12 cellular contexts compared by ENCODE assay signal in genomic region chr13:112726018-112726767, GRCh38. TPM values are rescaled to one million over a fixed set of nuclear protein-coding genes. Genes with fewer than 3 reads are reported as not detected.
A peak's percentile ranks its signal among the peaks of the same experiment; 100 is the strongest.
DNase-seq lines count a peak whose midpoint lies in the region; ATAC-seq and TF ChIP-seq lines count a peak whose summit lies in the region.
"Had no signal": no experiment of that assay in that cellular context is flagged by ENCODE, and none has a peak within 500 bp of the region (broad histone marks: within the 10 kb centered on the region; RNA-seq: fewer than 3 reads in every experiment).

No MANE protein-coding gene starts in this region.

- H3K79me1 ChIP-seq in H9 (ENCODE audit: insufficient read depth, low read depth, low read length, poor library complexity, severe bottlenecking), result no peaks in the 10 kb centered on the region

- no peak overlapping the region for H2BK120ac ChIP-seq in H9 (ENCODE audit: low read depth, low read length, poor library complexity, severe bottlenecking)

- H3K4me3 Mint-ChIP-seq in H9, result no peak overlapping the region
- H3K4me3 Mint-ChIP-seq in activated T-helper 17 cell treated with anti-CD3 and anti-CD28 coated beads, Interleukin-2, amount 50 U/mL, for 72 hours, result peak overlapping the region; percentile 40
- no peak overlapping the region for H3K4me3 Mint-ChIP-seq in neural progenitor cell

- H3K4me1 Mint-ChIP-seq in H9, result peaks cover 65 to 74% of the 10 kb centered on the region in 2 experiments
- peaks cover 26% of the 10 kb centered on the region for H3K4me1 Mint-ChIP-seq in activated T-helper 17 cell treated with anti-CD3 and anti-CD28 coated beads, Interleukin-2, amount 50 U/mL, for 72 hours
- peaks cover 36% of the 10 kb centered on the region for H3K4me1 Mint-ChIP-seq in neural progenitor cell

- no peak overlapping the region for H4K91ac ChIP-seq in H9 (ENCODE audit: insufficient read length, low read depth, low read length)

- H3K9ac ChIP-seq in H9 (ENCODE audit: extremely low read depth, insufficient read length, low read length) (no peak overlapping the region), neural progenitor cell (no peak overlapping the region)

- no peak for ATAC-seq in activated T-helper 17 cell treated with anti-CD3 and anti-CD28 coated beads, Interleukin-2, amount 50 U/mL, for 72 hours (replicated peaks)
- ATAC-seq in HG02623 (IDR thresholded peaks at IDR 0.05; ENCODE audit: unreplicated experiment), result no peak

- DNase-seq in NCI-H2227 (lab: John Stamatoyannopoulos, UW; ENCODE audit: unreplicated experiment) (peak; percentile 10), NCI-H2227 treated with DMSO at 0.1 percent for 48 hours (lab: John Stamatoyannopoulos, UW) (no peak), H9 (peak; percentile 28), neural progenitor cell (ENCODE audit: low spot score) (no peak), inferior parietal cortex (ENCODE audit: extremely low spot score) (no peak), hepatic stellate cell (ENCODE audit: low spot score) (no peak)
- DNase-seq: activated gamma-delta T cell treated with Interleukin-2 at 50 U/mL for 16 hours; kidney glomerular epithelial cell; NCI-H1930; stimulated activated CD8-positive, alpha-beta memory T cell treated with anti-CD3 and anti-CD28 coated beads, Interleukin-4, amount 100 ng/mL, for 48 hours had no signal

- H3F3A ChIP-seq in neural progenitor cell (ENCODE audit: low read depth), result peaks cover 6% of the 10 kb centered on the region

- H3K4me1 ChIP-seq in H9 (ENCODE audit: insufficient read depth, low read length), result peaks cover 8% of the 10 kb centered on the region; the same call in 1 of the 2 replicates
- peaks cover 23% of the 10 kb centered on the region for H3K4me1 ChIP-seq in neural progenitor cell

- H3K9me3 ChIP-seq in H9 (ENCODE audit: control insufficient read depth, low read depth, low read length) (no peaks in the 10 kb centered on the region), neural progenitor cell (ENCODE audit: low read depth) (no peaks in the 10 kb centered on the region)

- H2BK15ac ChIP-seq in H9 (ENCODE audit: low read depth, low read length), result no peak overlapping the region

- H4K5ac ChIP-seq in H9 (ENCODE audit: insufficient read length, low read depth, low read length), result no peak overlapping the region

- no peak overlapping the region for H2AFZ ChIP-seq in H9 (ENCODE audit: low read length)
- H2AFZ ChIP-seq in neural progenitor cell (replicated peaks), result no peak overlapping the region

- peak overlapping the region; percentile 87 to 92 (median 90); a peak in 5 of 7 replicates for H3K27ac Mint-ChIP-seq in H9
- H3K27ac Mint-ChIP-seq in activated T-helper 17 cell treated with anti-CD3 and anti-CD28 coated beads, Interleukin-2, amount 50 U/mL, for 72 hours, result peak overlapping the region; percentile 79
- H3K27ac Mint-ChIP-seq in neural progenitor cell, result no peak overlapping the region

- no peak overlapping the region for H3T11ph ChIP-seq in H9 (ENCODE audit: low read length)

- H3K27ac ChIP-seq in H9 (ENCODE audit: insufficient read length, low read depth, low read length), result no peak overlapping the region
- H3K27ac ChIP-seq in neural progenitor cell, result no peak overlapping the region

- H3K18ac ChIP-seq in H9 (ENCODE audit: insufficient read length, low read depth, low read length), result no peak overlapping the region

- H3K27me3 Mint-ChIP-seq in H9 (ENCODE audit: low read depth) (no peaks in the 10 kb centered on the region), neural progenitor cell (ENCODE audit: insufficient read depth, low read depth) (peaks cover 2% of the 10 kb centered on the region)
- H3K27me3 Mint-ChIP-seq in activated T-helper 17 cell treated with anti-CD3 and anti-CD28 coated beads, Interleukin-2, amount 50 U/mL, for 72 hours, result no peaks in the 10 kb centered on the region

- no CpG with 5 or more reads among the region's 17 CpGs for WGBS in H9 (ENCODE audit: extremely low coverage, insufficient read length, low lambda C conversion rate)

- H3K14ac ChIP-seq in H9 (ENCODE audit: insufficient read depth, low read length), result peak overlapping the region; percentile 54

- H4K20me1 ChIP-seq in H9 (ENCODE audit: control insufficient read depth, insufficient read depth, insufficient read length) (no peaks in the 10 kb centered on the region), neural progenitor cell (ENCODE audit: low read depth) (peaks cover 60% of the 10 kb centered on the region)

- H2BK5ac ChIP-seq in H9 (ENCODE audit: insufficient read length, low read length), result no peak overlapping the region

- H3K9me3 Mint-ChIP-seq in H9 (peaks cover 8 to 18% of the 10 kb centered on the region in 2 experiments; a peak in 4 of 5 replicates), neural progenitor cell (no peaks in the 10 kb centered on the region)
- H3K9me3 Mint-ChIP-seq in activated T-helper 17 cell treated with anti-CD3 and anti-CD28 coated beads, Interleukin-2, amount 50 U/mL, for 72 hours, result no peaks in the 10 kb centered on the region

- no peak overlapping the region for H4K8ac ChIP-seq in H9 (replicated peaks; ENCODE audit: insufficient read length, low read depth, low read length)

- H3K36me3 Mint-ChIP-seq in H9 (ENCODE audit: insufficient read depth in 1 of 3, low read depth in 3 of 3), result peaks cover 2 to 28% (median 17%) of the 10 kb centered on the region in 3 experiments; a peak in 6 of 7 replicates
- H3K36me3 Mint-ChIP-seq in activated T-helper 17 cell treated with anti-CD3 and anti-CD28 coated beads, Interleukin-2, amount 50 U/mL, for 72 hours (ENCODE audit: low read depth), result no peaks in the 10 kb centered on the region
- peaks cover 8% of the 10 kb centered on the region for H3K36me3 Mint-ChIP-seq in neural progenitor cell

- H3K4me3 ChIP-seq in neural progenitor cell, result no peak overlapping the region

- H2BK12ac ChIP-seq in H9 (ENCODE audit: insufficient read length, low read depth, low read length), result no peak overlapping the region

- no peak overlapping the region for H3K56ac ChIP-seq in H9 (ENCODE audit: insufficient read length, low read depth, low read length)

- no peak overlapping the region for H3K4me2 ChIP-seq in H9 (ENCODE audit: insufficient read depth, insufficient read length, low read length)
- peak overlapping the region; percentile 19 for H3K4me2 ChIP-seq in neural progenitor cell

- H3K36me3 ChIP-seq in neural progenitor cell, result no peaks in the 10 kb centered on the region

- no peak overlapping the region for H3K4ac ChIP-seq in H9 (ENCODE audit: low read depth, low read length)

- no peak overlapping the region for H2AK5ac ChIP-seq in H9 (ENCODE audit: insufficient read length, low read length)

- TF ChIP-seq CTCF in H9 (conservative IDR thresholded peaks at IDR 0.05) (no peak), neural progenitor cell (IDR thresholded peaks at IDR 0.05) (no peak)

- no peak overlapping the region for H2BK20ac ChIP-seq in H9 (ENCODE audit: low read depth, low read length, poor library complexity, severe bottlenecking)

- no peaks in the 10 kb centered on the region for H3K23me2 ChIP-seq in H9 (ENCODE audit: insufficient read length, low read depth, low read length, poor library complexity, severe bottlenecking)

- H3K23ac ChIP-seq in H9 (ENCODE audit: insufficient read length, low read depth, low read length), result no peak overlapping the region

- H3K27me3 ChIP-seq in H9 (ENCODE audit: insufficient read depth, low read length), result no peaks in the 10 kb centered on the region
- H3K27me3 ChIP-seq in neural progenitor cell, result no peaks in the 10 kb centered on the region

- H3K79me2 ChIP-seq in H9 (ENCODE audit: insufficient read depth, low read length) (peaks cover 14% of the 10 kb centered on the region; the same call in 1 of the 2 replicates), neural progenitor cell (ENCODE audit: low read depth) (peaks cover 53% of the 10 kb centered on the region)

RNA-seq across cellular contexts. Expression of gene ATP11A, which starts 36.4 kb away (rescaled TPM):
- total RNA-seq in H9 (2021) (61.6 and 65.3 TPM in 2 replicates), neural progenitor cell (ENCODE audit: low replicate concordance) (12.6 and 17.6 TPM in 2 replicates)
- 10 to 100 TPM; 39.7 to 48.6 TPM for total RNA-seq in activated T-helper 17 cell treated with anti-CD3 and anti-CD28 coated beads, Interleukin-2, amount 50 U/mL, for 72 hours

Comparison
In these comparisons a context has a peak if more than half of its experiments do, and no peak if none do; other contexts are left out.
1. DNase-seq: peak in NCI-H2227 (single experiment) and H9 (single experiment); none in NCI-H2227 treated with DMSO at 0.1 percent for 48 hours (single experiment), neural progenitor cell (single experiment), inferior parietal cortex (single experiment) and hepatic stellate cell (single experiment).